In genomic region chr10:61906502-61906901, GRCh38 we compare ENCODE assay signal across 3 cellular contexts.
TF ChIP-seq lines count a peak whose summit lies in the region.

No MANE protein-coding gene starts in this region.

TF ChIP-seq in IMR-90, 13 proteins besides CTCF, POLR2A, EP300 and RAD21:
- TF ChIP-seq USF2 (IDR thresholded peaks at IDR 0.05; ENCODE audit: low read depth, low read length): no peak
- TF ChIP-seq SMC3 (IDR thresholded peaks at IDR 0.05; ENCODE audit: low read depth, low read length): no peak
- no peak for TF ChIP-seq NFE2L2 (IDR thresholded peaks at IDR 0.05; ENCODE audit: low read depth, low read length)
- TF ChIP-seq CEBPB (IDR thresholded peaks at IDR 0.05; ENCODE audit: low read depth, low read length): no peak
- TF ChIP-seq ELK1 (IDR thresholded peaks at IDR 0.05; ENCODE audit: borderline replicate concordance, low read depth, low read length): no peak
- TF ChIP-seq FOS (IDR thresholded peaks at IDR 0.05; ENCODE audit: low read depth, low read length): no peak
- no peak for TF ChIP-seq RFX5 (IDR thresholded peaks at IDR 0.05; ENCODE audit: low read depth, low read length)
- TF ChIP-seq MAFK (IDR thresholded peaks at IDR 0.05; ENCODE audit: low read depth, low read length): no peak
- no peak for TF ChIP-seq RCOR1 (IDR thresholded peaks at IDR 0.05; ENCODE audit: insufficient replicate concordance, low read length)
- TF ChIP-seq CHD1 (IDR thresholded peaks at IDR 0.05; ENCODE audit: low read depth, low read length): no peak
- no peak for TF ChIP-seq BHLHE40 (IDR thresholded peaks at IDR 0.05; ENCODE audit: low read depth, low read length)
- TF ChIP-seq MXI1 (IDR thresholded peaks at IDR 0.05; ENCODE audit: borderline replicate concordance, low read depth, low read length): no peak

TF ChIP-seq in K562, 482 proteins besides CTCF, POLR2A, EP300 and RAD21:
- TF ChIP-seq YY1 (IDR thresholded peaks at IDR 0.05; ENCODE audit: borderline replicate concordance in 1 of 3, control insufficient read depth in 1 of 3, extremely low read depth in 1 of 3, insufficient read depth in 3 of 3, insufficient read length in 1 of 3, insufficient replicate concordance in 2 of 3, low read depth in 1 of 3, low read length in 2 of 3): no peak
- TF ChIP-seq HNRNPUL1 (IDR thresholded peaks at IDR 0.05; ENCODE audit: low read length): no peak
- no peak for TF ChIP-seq NCOA2 (IDR thresholded peaks at IDR 0.05; ENCODE audit: partially characterized antibody in 2 of 2)
- 0 out of 2 replicates have a peak, but pooled peaks have one; percentile 29 for TF ChIP-seq CBFA2T3 (IDR thresholded peaks at IDR 0.05)
- TF ChIP-seq ZKSCAN3 (CRISPR knock-in tag; IDR thresholded peaks at IDR 0.05): no peak
- TF ChIP-seq FOXA1 (IDR thresholded peaks at IDR 0.05; ENCODE audit: borderline replicate concordance): no peak

TF ChIP-seq in HEK293T, 16 proteins besides CTCF, POLR2A, EP300 and RAD21:
- TF ChIP-seq HDGF (IDR thresholded peaks at IDR 0.05; ENCODE audit: borderline replicate concordance) (no peak), ZNF384 (IDR thresholded peaks at IDR 0.05) (no peak), L3MBTL2 (conservative IDR thresholded peaks at IDR 0.05) (no peak), NFRKB (IDR thresholded peaks at IDR 0.05) (no peak), BHLHE40 (IDR thresholded peaks at IDR 0.05; ENCODE audit: borderline replicate concordance) (no peak), LEF1 (IDR thresholded peaks at IDR 0.05; ENCODE audit: borderline replicate concordance) (no peak), ELF4 (IDR thresholded peaks at IDR 0.05) (no peak), FOXA1 (IDR thresholded peaks at IDR 0.05) (no peak), FOXM1 (IDR thresholded peaks at IDR 0.05; ENCODE audit: borderline replicate concordance) (no peak), FOXK2 (IDR thresholded peaks at IDR 0.05) (no peak), SUZ12 (IDR thresholded peaks at IDR 0.05) (no peak), SP1 (IDR thresholded peaks at IDR 0.05) (no peak), ARNT (IDR thresholded peaks at IDR 0.05) (no peak), TARDBP (IDR thresholded peaks at IDR 0.05) (no peak), CTBP1 (IDR thresholded peaks at IDR 0.05; ENCODE audit: borderline replicate concordance) (no peak), PKNOX1 (IDR thresholded peaks at IDR 0.05) (no peak)
